1 cellular context compared by ENCODE assay signal in the genomic region with DNA sequence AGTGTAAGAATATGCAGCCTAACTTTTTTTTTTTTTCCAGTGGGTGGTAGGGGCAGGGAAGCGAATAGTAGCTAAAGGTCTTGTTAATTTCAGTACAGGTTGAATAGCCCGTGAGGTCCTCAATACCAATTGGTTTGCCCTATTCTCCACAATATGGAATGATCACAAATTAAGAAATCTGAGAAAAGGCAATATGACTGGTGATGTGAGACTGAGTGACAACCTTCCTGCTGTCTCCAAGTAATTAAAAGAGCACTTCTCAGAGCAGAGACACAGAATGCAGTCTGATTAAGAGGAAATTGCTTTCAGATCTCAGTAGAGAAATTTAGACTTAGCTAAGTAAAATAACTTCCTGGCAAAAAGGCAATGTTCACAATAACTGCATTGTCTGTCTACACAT.
TF ChIP-seq lines count a peak whose summit lies in the region.

No MANE protein-coding gene starts in this region.

TF ChIP-seq in WTC11, 78 proteins besides CTCF, POLR2A, EP300 and RAD21 (continued from another document):
- TF ChIP-seq, protein P1, sequence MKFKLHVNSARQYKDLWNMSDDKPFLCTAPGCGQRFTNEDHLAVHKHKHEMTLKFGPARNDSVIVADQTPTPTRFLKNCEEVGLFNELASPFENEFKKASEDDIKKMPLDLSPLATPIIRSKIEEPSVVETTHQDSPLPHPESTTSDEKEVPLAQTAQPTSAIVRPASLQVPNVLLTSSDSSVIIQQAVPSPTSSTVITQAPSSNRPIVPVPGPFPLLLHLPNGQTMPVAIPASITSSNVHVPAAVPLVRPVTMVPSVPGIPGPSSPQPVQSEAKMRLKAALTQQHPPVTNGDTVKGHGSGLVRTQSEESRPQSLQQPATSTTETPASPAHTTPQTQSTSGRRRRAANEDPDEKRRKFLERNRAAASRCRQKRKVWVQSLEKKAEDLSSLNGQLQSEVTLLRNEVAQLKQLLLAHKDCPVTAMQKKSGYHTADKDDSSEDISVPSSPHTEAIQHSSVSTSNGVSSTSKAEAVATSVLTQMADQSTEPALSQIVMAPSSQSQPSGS (CRISPR knock-in tag; IDR thresholded peaks at IDR 0.05; ENCODE audit: borderline replicate concordance, low read depth): no peak
- TF ChIP-seq, protein P2, sequence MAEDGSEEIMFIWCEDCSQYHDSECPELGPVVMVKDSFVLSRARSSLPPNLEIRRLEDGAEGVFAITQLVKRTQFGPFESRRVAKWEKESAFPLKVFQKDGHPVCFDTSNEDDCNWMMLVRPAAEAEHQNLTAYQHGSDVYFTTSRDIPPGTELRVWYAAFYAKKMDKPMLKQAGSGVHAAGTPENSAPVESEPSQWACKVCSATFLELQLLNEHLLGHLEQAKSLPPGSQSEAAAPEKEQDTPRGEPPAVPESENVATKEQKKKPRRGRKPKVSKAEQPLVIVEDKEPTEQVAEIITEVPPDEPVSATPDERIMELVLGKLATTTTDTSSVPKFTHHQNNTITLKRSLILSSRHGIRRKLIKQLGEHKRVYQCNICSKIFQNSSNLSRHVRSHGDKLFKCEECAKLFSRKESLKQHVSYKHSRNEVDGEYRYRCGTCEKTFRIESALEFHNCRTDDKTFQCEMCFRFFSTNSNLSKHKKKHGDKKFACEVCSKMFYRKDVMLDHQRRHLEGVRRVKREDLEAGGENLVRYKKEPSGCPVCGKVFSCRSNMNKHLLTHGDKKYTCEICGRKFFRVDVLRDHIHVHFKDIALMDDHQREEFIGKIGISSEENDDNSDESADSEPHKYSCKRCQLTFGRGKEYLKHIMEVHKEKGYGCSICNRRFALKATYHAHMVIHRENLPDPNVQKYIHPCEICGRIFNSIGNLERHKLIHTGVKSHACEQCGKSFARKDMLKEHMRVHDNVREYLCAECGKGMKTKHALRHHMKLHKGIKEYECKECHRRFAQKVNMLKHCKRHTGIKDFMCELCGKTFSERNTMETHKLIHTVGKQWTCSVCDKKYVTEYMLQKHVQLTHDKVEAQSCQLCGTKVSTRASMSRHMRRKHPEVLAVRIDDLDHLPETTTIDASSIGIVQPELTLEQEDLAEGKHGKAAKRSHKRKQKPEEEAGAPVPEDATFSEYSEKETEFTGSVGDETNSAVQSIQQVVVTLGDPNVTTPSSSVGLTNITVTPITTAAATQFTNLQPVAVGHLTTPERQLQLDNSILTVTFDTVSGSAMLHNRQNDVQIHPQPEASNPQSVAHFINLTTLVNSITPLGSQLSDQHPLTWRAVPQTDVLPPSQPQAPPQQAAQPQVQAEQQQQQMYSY (CRISPR knock-in tag; IDR thresholded peaks at IDR 0.05): no peak
- no peak for TF ChIP-seq ZNF671 (CRISPR knock-in tag; IDR thresholded peaks at IDR 0.05)
- TF ChIP-seq ELF4 (CRISPR knock-in tag; IDR thresholded peaks at IDR 0.05; ENCODE audit: low read depth): no peak
- TF ChIP-seq, protein P3, sequence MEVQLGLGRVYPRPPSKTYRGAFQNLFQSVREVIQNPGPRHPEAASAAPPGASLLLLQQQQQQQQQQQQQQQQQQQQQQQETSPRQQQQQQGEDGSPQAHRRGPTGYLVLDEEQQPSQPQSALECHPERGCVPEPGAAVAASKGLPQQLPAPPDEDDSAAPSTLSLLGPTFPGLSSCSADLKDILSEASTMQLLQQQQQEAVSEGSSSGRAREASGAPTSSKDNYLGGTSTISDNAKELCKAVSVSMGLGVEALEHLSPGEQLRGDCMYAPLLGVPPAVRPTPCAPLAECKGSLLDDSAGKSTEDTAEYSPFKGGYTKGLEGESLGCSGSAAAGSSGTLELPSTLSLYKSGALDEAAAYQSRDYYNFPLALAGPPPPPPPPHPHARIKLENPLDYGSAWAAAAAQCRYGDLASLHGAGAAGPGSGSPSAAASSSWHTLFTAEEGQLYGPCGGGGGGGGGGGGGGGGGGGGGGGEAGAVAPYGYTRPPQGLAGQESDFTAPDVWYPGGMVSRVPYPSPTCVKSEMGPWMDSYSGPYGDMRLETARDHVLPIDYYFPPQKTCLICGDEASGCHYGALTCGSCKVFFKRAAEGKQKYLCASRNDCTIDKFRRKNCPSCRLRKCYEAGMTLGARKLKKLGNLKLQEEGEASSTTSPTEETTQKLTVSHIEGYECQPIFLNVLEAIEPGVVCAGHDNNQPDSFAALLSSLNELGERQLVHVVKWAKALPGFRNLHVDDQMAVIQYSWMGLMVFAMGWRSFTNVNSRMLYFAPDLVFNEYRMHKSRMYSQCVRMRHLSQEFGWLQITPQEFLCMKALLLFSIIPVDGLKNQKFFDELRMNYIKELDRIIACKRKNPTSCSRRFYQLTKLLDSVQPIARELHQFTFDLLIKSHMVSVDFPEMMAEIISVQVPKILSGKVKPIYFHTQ (CRISPR knock-in tag; IDR thresholded peaks at IDR 0.05): no peak
- TF ChIP-seq, protein P4, sequence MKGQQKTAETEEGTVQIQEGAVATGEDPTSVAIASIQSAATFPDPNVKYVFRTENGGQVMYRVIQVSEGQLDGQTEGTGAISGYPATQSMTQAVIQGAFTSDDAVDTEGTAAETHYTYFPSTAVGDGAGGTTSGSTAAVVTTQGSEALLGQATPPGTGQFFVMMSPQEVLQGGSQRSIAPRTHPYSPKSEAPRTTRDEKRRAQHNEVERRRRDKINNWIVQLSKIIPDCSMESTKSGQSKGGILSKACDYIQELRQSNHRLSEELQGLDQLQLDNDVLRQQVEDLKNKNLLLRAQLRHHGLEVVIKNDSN (CRISPR knock-in tag; IDR thresholded peaks at IDR 0.05): no peak
TF ChIP-seq in WTC11: peak in this region for 0.
